Comparison of ENCODE assay signal across 8 cellular contexts in genomic region chr5:107570805-107571531, GRCh38.
DNase-seq lines count a peak whose midpoint lies in the region; ATAC-seq, FAIRE-seq and TF ChIP-seq lines count a peak whose summit lies in the region.

No MANE protein-coding gene starts in this region.

- WGBS in psoas muscle, 3 donors, result 20 to 34% (median 25%) methylated on average over 14 of the region's 14 CpGs

- TF ChIP-seq POLR2A in GM12891 (IDR thresholded peaks at IDR 0.05; ENCODE audit: low read depth, low read length), result no peak

- ATAC-seq in GM21381 (IDR thresholded peaks at IDR 0.05; ENCODE audit: unreplicated experiment) (peak; percentile 85), HG03571 (IDR thresholded peaks at IDR 0.05; ENCODE audit: unreplicated experiment) (peak; percentile 83), activated B cell treated with CpG ODN at 0.5 μM for 24 hours (ENCODE audit: low read depth) (peak; percentile 43), psoas muscle (peak; percentile 81 to 84 (median 82))

- H3K4me1 ChIP-seq in psoas muscle, result peaks cover 3% of the 10 kb centered on the region

- H3K36me3 ChIP-seq in psoas muscle (ENCODE audit: insufficient read depth in 1 of 2, low read depth in 1 of 2), result no peaks in the 10 kb centered on the region

- no peaks in the 10 kb centered on the region for H3K9me3 ChIP-seq in psoas muscle

- peak overlapping the region; percentile 25 for H3K27ac Mint-ChIP-seq in activated B cell treated with CpG ODN at 0.5 μM for 24 hours

- no peaks in the 10 kb centered on the region for H3K36me3 Mint-ChIP-seq in activated B cell treated with CpG ODN at 0.5 μM for 24 hours (ENCODE audit: low read depth)

- POLR2A ChIA-PET in activated B cell treated with CpG ODN at 0.5 μM for 24 hours (lab: Charles Lee), result no interaction called here

- FAIRE-seq in GM12891 (lab: Jason Lieb, UNC), result peak; percentile 92

- peak overlapping the region; percentile 73 for H3K27ac ChIP-seq in psoas muscle

- H3K27me3 Mint-ChIP-seq in activated B cell treated with CpG ODN at 0.5 μM for 24 hours, result peaks cover 7% of the 10 kb centered on the region

- CTCF ChIA-PET in activated B cell treated with CpG ODN at 0.5 μM for 24 hours (lab: Charles Lee), result interaction anchor here (0.9 to 2.9 kb wide), 3 partner anchors 8 to 265 kb away, joined by 3 to 23 read pairs (median 3); no protein-coding TSS in a partner anchor

- H3K9me3 Mint-ChIP-seq in activated B cell treated with CpG ODN at 0.5 μM for 24 hours, result no peaks in the 10 kb centered on the region

- DNase-seq in GM12891 (ENCODE audit: insufficient read length, low spot score) (peak; percentile 27), activated B cell treated with CpG ODN at 0.5 μM for 24 hours (no peak), foreskin melanocyte (peak; percentile 42), psoas muscle (peak; percentile 43 to 52), SK-N-DZ (ENCODE audit: low spot score) (no peak), GF-D8 (lab: John Stamatoyannopoulos, UW) (no peak)

- H3K4me3 ChIP-seq in psoas muscle, result peak overlapping the region; percentile 63

- peaks cover 0 to 2% (median 0%) of the 10 kb centered on the region in 3 donors for H3K27me3 ChIP-seq in psoas muscle (ENCODE audit: insufficient read depth in 3 of 3, low read length in 2 of 3)

- intact Hi-C loops in activated B cell treated with CpG ODN at 0.5 μM for 24 hours (cut with micrococcal nuclease) (loop anchor here (10.0 kb wide), 1 partner anchor 774 kb away; no protein-coding TSS in a partner anchor), psoas muscle (cut with DNase I) (loop anchor here in 1 of 2 donors (5.0 to 10.0 kb wide), 2 partner anchors 104 to 184 kb away; partner anchors contain the start of gene EFNA5)

- H3K4me3 Mint-ChIP-seq in activated B cell treated with CpG ODN at 0.5 μM for 24 hours, result peak overlapping the region; percentile 77

- TF ChIP-seq CTCF in activated B cell treated with CpG ODN at 0.5 μM for 24 hours (IDR thresholded peaks at IDR 0.05) (no peak), psoas muscle (IDR thresholded peaks at IDR 0.05) (no peak)

- H3K4me1 Mint-ChIP-seq in activated B cell treated with CpG ODN at 0.5 μM for 24 hours, result peaks cover 19% of the 10 kb centered on the region

TF ChIP-seq in GM12891, 5 proteins besides CTCF, POLR2A, EP300 and RAD21:
- TF ChIP-seq POLR2AphosphoS5 (IDR thresholded peaks at IDR 0.05; ENCODE audit: low read depth, low read length), result no peak
- TF ChIP-seq TAF1 (IDR thresholded peaks at IDR 0.05; ENCODE audit: low read depth, low read length), result peak; percentile 24; the same call in 1 of the 2 replicates
- TF ChIP-seq POU2F2 (IDR thresholded peaks at IDR 0.05; ENCODE audit: low read depth, low read length), result peak; percentile 60; the same call in 1 of the 2 replicates
- TF ChIP-seq SPI1 (IDR thresholded peaks at IDR 0.05; ENCODE audit: low read depth, low read length), result peak; percentile 39; the same call in 1 of the 2 replicates
- TF ChIP-seq PAX5 (IDR thresholded peaks at IDR 0.05; ENCODE audit: insufficient read depth, low read length, severe bottlenecking), result no peak
TF ChIP-seq in GM12891: peak in this region for 3.

Comparison
In these comparisons a context has a peak if more than half of its experiments do, and no peak if none do; other contexts are left out.
1. DNase-seq: peak in GM12891 (single experiment), foreskin melanocyte (single experiment) and psoas muscle (2 of 2); none in activated B cell treated with CpG ODN at 0.5 μM for 24 hours (single experiment), SK-N-DZ (single experiment) and GF-D8 (single experiment).
2. Peak in every context shown above with its lines, with median percentiles within 50 percentile points of each other: ATAC-seq.